8 cellular contexts compared by ENCODE assay signal in the genomic region with DNA sequence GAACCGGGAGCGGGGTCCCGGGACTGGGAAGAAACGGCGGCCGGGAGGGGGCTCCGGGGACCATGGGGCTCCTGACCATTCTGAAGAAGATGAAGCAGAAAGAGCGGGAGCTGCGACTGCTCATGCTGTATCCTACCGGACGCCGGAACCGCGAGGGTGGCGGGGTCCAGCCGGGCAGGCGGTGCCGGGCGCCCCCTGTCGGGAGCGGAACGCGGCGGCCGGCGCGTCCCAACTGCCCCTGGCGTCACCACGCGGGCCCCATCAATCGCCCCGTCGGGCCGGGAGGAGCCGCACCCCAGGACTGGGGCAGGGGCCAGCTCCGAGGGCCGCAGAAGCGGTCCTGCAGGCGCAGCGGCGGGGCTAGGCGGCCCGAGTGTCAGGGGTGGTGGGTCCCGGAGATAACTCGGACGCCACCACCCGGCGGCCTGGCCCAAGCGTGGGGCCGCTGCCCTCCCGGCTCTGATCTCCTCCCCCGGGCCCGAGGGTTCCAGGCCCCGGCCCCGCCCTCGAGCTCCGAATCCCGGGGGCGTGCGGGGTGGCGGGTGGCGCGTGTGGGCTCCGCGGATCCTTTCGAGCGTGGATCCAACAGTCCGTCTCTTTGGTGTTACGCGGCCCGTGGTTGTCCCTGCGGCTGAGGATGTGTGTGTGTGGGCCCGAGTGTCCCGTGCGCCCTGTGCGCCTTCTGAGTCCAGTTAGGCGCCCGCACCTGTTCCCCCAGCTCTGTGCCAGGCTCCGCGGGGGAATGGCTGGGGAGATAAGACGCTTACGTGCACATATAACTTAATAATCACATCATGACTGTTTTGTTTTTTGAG. TPM values are rescaled to one million over a fixed set of nuclear protein-coding genes. Genes with fewer than 3 reads are reported as not detected.
A peak's percentile ranks its signal among the peaks of the same experiment; 100 is the strongest.
DNase-seq lines count a peak whose midpoint lies in the region; ATAC-seq and TF ChIP-seq lines count a peak whose summit lies in the region.

A gene (plus strand): TSS at position 15 of the 815 bp plus-strand sequence. CDS start 48 bp downstream, at position 63.

- peaks cover 12% of the 10 kb centered on the region for H3K4me1 ChIP-seq in osteoblast (ENCODE audit: insufficient read depth, low read length)

- peaks cover 12% of the 10 kb centered on the region for H3K36me3 ChIP-seq in osteoblast (ENCODE audit: insufficient read depth, low read length)

- H3K9me3 ChIP-seq in osteoblast (ENCODE audit: low read depth, low read length) = no peaks in the 10 kb centered on the region

- H3K27me3 ChIP-seq in osteoblast (ENCODE audit: insufficient read depth, low read length) = no peaks in the 10 kb centered on the region

- peak; percentile 96 for TF ChIP-seq CTCF in 22Rv1 (IDR thresholded peaks at IDR 0.05)
- TF ChIP-seq CTCF in GM12874 (IDR thresholded peaks at IDR 0.05; ENCODE audit: insufficient read depth, low read depth, low read length) = peak; percentile 86
- no peak for TF ChIP-seq CTCF in fibroblast of pulmonary artery (IDR thresholded peaks at IDR 0.05; ENCODE audit: low read length, missing control alignments)
- TF ChIP-seq CTCF in osteoblast (IDR thresholded peaks at IDR 0.05; ENCODE audit: extremely low read depth, low read depth, low read length) = peak; percentile 60

- H3K27ac ChIP-seq in 22Rv1 (peak within 1 kb of the TSS; percentile 83), osteoblast (ENCODE audit: low read depth, low read length) (peak within 1 kb of the TSS; percentile 97)

- H4K20me1 ChIP-seq in osteoblast (ENCODE audit: insufficient read depth, low read length) = no peaks in the 10 kb centered on the region

- H3K4me3 ChIP-seq in fibroblast of pulmonary artery (replicated peaks; ENCODE audit: low read depth, low read length) = peak within 1 kb of the TSS; percentile 84
- peak within 1 kb of the TSS; percentile 96 for H3K4me3 ChIP-seq in osteoblast (ENCODE audit: insufficient read depth, low read length)

- peaks cover 15% of the 10 kb centered on the region for H3K79me2 ChIP-seq in osteoblast (ENCODE audit: insufficient read depth, low read length)

- ATAC-seq in HG02610 (IDR thresholded peaks at IDR 0.05; ENCODE audit: unreplicated experiment) = peak; percentile 58

- H3K4me2 ChIP-seq in osteoblast (ENCODE audit: insufficient read depth, low read length) = peak within 1 kb of the TSS; percentile 98

- DNase-seq in NCI-H460 (ENCODE audit: extremely low read depth, low read depth) (peak; percentile 47), activated T-cell treated with anti-CD3 and anti-CD28 coated beads for 48 hours (ENCODE audit: low read depth) (peak; percentile 78), fibroblast of pulmonary artery (ENCODE audit: low read depth) (peak; percentile 21), osteoblast (ENCODE audit: insufficient read length, low spot score, missing footprints) (peak; percentile 99), hepatic stellate cell (ENCODE audit: low spot score) (no peak)

- peak within 1 kb of the TSS; percentile 99 for H2AFZ ChIP-seq in osteoblast (ENCODE audit: low read length)

RNA-seq across cellular contexts. Expression of the gene that starts here (rescaled TPM):
- total RNA-seq in NCI-H460 (2014; rRNA removed; shearing (Covaris generic)) = 76.9 and 90.9 TPM in 2 replicates
- polyA plus RNA-seq in NCI-H460 (2014; cell fraction: nucleus; rRNA removed) = 86.0 and 142 TPM in 2 replicates
- total RNA-seq in osteoblast = 66.3 and 78.5 TPM in 2 replicates
